Comparison of ENCODE assay signal across 8 cellular contexts in the genomic region with DNA sequence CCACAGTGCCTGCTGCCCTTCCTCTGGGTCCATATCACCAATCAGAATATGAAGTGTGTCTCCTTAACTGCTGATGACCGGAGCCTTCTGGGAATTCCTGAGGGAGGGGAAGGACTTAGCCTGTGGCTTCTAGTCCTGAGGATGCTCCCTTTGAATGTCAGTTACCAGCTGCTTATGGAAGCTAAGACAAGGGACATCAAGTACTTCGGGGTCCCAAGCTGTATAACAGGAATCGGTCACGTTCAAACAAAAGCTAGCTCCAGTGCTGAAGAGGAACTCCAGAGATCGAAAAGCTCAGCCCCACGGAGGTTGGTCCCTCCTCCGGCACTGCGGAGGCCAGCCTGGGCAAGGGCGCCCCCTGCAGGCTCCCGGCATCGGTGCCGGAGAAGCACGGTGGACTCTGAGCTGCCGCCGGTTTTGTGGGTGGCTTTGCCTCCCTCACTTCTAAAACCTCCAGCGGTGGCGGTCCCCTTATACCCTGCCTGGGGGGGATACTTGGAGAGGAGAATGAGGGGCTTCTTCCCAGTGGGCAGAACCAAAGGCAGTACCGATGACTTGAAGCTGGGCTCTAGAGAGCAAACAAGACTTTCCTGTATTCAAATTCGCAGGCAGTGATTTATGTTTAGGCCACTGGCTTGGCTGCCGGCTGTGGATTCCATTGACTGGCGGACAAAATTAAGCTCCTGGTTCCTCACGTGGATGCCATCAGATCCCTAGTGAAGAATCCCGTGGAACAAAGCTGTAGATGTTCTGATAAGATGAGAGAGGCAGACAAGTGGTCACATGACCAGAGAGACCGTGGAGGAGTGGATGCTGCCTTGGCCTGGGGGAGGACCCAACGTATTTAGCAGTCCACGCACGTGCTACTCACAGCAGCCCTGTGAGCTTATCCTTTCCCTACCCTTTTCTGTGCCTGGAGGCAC. TPM values are rescaled to one million over a fixed set of nuclear protein-coding genes. Genes with fewer than 3 reads are reported as not detected.
DNase-seq lines count a peak whose midpoint lies in the region; ATAC-seq, FAIRE-seq and TF ChIP-seq lines count a peak whose summit lies in the region.

No MANE protein-coding gene starts in this region.

- POLR2A ChIA-PET in RWPE1 (lab: Yijun Ruan, JAX; ENCODE audit: low non-redundant PET): interaction anchor here (0.6 kb wide), 1 partner anchor 190 kb away, joined by 5 read pairs; no protein-coding TSS in a partner anchor

- H3K4me3 ChIP-seq in LNCaP clone FGC (ENCODE audit: low read depth, low read length) (peak overlapping the region; percentile 48), foreskin fibroblast (ENCODE audit: low read depth in 1 of 2, low read length in 2 of 2) (peak overlapping the region; percentile 49 to 52)

- no peaks in the 10 kb centered on the region for H3K36me3 Mint-ChIP-seq in neural crest cell (ENCODE audit: low read depth)
- no peaks in the 10 kb centered on the region for H3K36me3 Mint-ChIP-seq in stimulated activated naive CD8-positive, alpha-beta T cell treated with anti-CD3 and anti-CD28 coated beads, Interleukin-15, Interleukin-2, amounts not matched to agents 100 ng/mL and 50 ng/mL, for 24 hours (ENCODE audit: low read depth)

- H3K27me3 Mint-ChIP-seq in neural crest cell (ENCODE audit: low read depth): no peaks in the 10 kb centered on the region
- peaks cover 21% of the 10 kb centered on the region for H3K27me3 Mint-ChIP-seq in stimulated activated naive CD8-positive, alpha-beta T cell treated with anti-CD3 and anti-CD28 coated beads, Interleukin-15, Interleukin-2, amounts not matched to agents 100 ng/mL and 50 ng/mL, for 24 hours

- ATAC-seq in GM21619 (IDR thresholded peaks at IDR 0.05; ENCODE audit: unreplicated experiment): peak; percentile 91

- peaks cover 17% of the 10 kb centered on the region for H3K4me1 Mint-ChIP-seq in neural crest cell
- H3K4me1 Mint-ChIP-seq in stimulated activated naive CD8-positive, alpha-beta T cell treated with anti-CD3 and anti-CD28 coated beads, Interleukin-15, Interleukin-2, amounts not matched to agents 100 ng/mL and 50 ng/mL, for 24 hours (ENCODE audit: low read depth): peaks cover 20% of the 10 kb centered on the region

- H3K27ac ChIP-seq in RWPE1: peak overlapping the region; percentile 40

- H3K27ac Mint-ChIP-seq in neural crest cell (ENCODE audit: unreplicated experiment): peak overlapping the region; percentile 98
- H3K27ac Mint-ChIP-seq in stimulated activated naive CD8-positive, alpha-beta T cell treated with anti-CD3 and anti-CD28 coated beads, Interleukin-15, Interleukin-2, amounts not matched to agents 100 ng/mL and 50 ng/mL, for 24 hours: peak overlapping the region; percentile 72

- no peak for FAIRE-seq in D721Med (lab: Jason Lieb, UNC)

- H3K4me3 Mint-ChIP-seq in neural crest cell: peak overlapping the region; percentile 89
- peak overlapping the region; percentile 71 for H3K4me3 Mint-ChIP-seq in stimulated activated naive CD8-positive, alpha-beta T cell treated with anti-CD3 and anti-CD28 coated beads, Interleukin-15, Interleukin-2, amounts not matched to agents 100 ng/mL and 50 ng/mL, for 24 hours

- TF ChIP-seq CTCF in D721Med (IDR thresholded peaks at IDR 0.05; ENCODE audit: insufficient read depth, missing control alignments): peak; percentile 73
- peak; percentile 93 for TF ChIP-seq CTCF in LNCaP clone FGC (IDR thresholded peaks at IDR 0.05; ENCODE audit: control insufficient read depth, extremely low read depth, insufficient read depth)
- TF ChIP-seq CTCF in RWPE1 (conservative IDR thresholded peaks at IDR 0.05; ENCODE audit: low read depth): peak; percentile 92
- peak; percentile 98 for TF ChIP-seq CTCF in foreskin fibroblast (IDR thresholded peaks at IDR 0.05; ENCODE audit: low read depth, low read length)
- TF ChIP-seq CTCF in neural crest cell (conservative IDR thresholded peaks at IDR 0.05): peak; percentile 100

- H3K9me3 Mint-ChIP-seq in neural crest cell: no peaks in the 10 kb centered on the region
- no peaks in the 10 kb centered on the region for H3K9me3 Mint-ChIP-seq in stimulated activated naive CD8-positive, alpha-beta T cell treated with anti-CD3 and anti-CD28 coated beads, Interleukin-15, Interleukin-2, amounts not matched to agents 100 ng/mL and 50 ng/mL, for 24 hours

- CTCF ChIA-PET in RWPE1 (lab: Yijun Ruan, JAX): interaction anchor here (0.5 to 1.9 kb wide), 46 partner anchors 9 to 1493 kb away, joined by 3 to 18 read pairs (median 4); a partner anchor contains a TSS

- DNase-seq in D721Med (ENCODE audit: insufficient read length, low spot score) (peak; percentile 76), LNCaP clone FGC (ENCODE audit: low read depth) (no peak), RWPE1 (ENCODE audit: low spot score) (peak; percentile 72), activated gamma-delta T cell (lab: John Stamatoyannopoulos, UW) (peak; percentile 71), foreskin fibroblast (peak; percentile 68 to 93), neural crest cell (ENCODE audit: low read depth, low spot score) (peak; percentile 88)

RNA-seq across cellular contexts. Expression of a gene that starts 16.2 kb away (rescaled TPM):
- 22.3 and 22.4 TPM in 2 replicates for total RNA-seq in neural crest cell
